Comparison of ENCODE assay signal across 21 cellular contexts in the genomic region with DNA sequence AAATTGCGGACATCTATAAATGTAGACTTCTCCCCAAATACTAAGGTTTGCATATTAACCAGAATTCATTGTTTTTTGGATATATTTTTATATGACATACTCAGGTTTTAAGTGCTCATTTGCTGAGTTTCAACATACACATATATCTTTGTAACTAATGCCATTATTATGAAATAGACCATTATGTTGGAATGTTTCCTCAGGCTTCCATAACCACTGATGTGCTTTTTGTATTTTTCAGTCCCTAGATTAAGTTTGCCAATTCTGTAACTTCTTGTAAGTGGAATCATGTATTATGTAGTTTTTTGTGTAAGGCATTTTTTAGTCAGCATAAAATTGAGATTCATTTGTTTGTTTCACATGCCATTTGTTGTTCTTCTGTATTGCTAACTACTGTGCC. TPM values are rescaled to one million over a fixed set of nuclear protein-coding genes. Genes with fewer than 3 reads are reported as not detected.
DNase-seq lines count a peak whose midpoint lies in the region; TF ChIP-seq lines count a peak whose summit lies in the region.
"Had no signal": no experiment of that assay in that cellular context is flagged by ENCODE, and none has a peak within 500 bp of the region (broad histone marks: within the 10 kb centered on the region; RNA-seq: fewer than 3 reads in every experiment).

No MANE protein-coding gene starts in this region.

- TF ChIP-seq CTCF in right atrium auricular region (IDR thresholded peaks at IDR 0.05) (no peak), GM13977 (IDR thresholded peaks at IDR 0.05; ENCODE audit: extremely low read depth, insufficient read depth, missing control alignments) (no peak)

- H3K27ac Mint-ChIP-seq in activated naive CD4-positive, alpha-beta T cell treated with anti-CD3 and anti-CD28 coated beads, Interleukin-2, amount 10 ng/mL, durations not matched to agents 7 days and 5 days = peak overlapping the region; percentile 7
- H3K27ac Mint-ChIP-seq: B cell; CD4-positive, CD25-positive, alpha-beta regulatory T cell had no signal

- no peaks in the 10 kb centered on the region for H3K27me3 Mint-ChIP-seq in activated naive CD4-positive, alpha-beta T cell treated with anti-CD3 and anti-CD28 coated beads, Interleukin-2, amount 10 ng/mL, durations not matched to agents 7 days and 5 days
- H3K27me3 Mint-ChIP-seq: B cell; CD4-positive, CD25-positive, alpha-beta regulatory T cell; CD8-positive, alpha-beta memory T cell had no signal

- no peaks in the 10 kb centered on the region for H3K9me3 ChIP-seq in right atrium auricular region
- H3K9me3 ChIP-seq: A549, HAP-1 had no signal

- H3K36me3 Mint-ChIP-seq in activated naive CD4-positive, alpha-beta T cell treated with anti-CD3 and anti-CD28 coated beads, Interleukin-2, amount 10 ng/mL, durations not matched to agents 7 days and 5 days = peaks cover 47% of the 10 kb centered on the region

- CTCF ChIA-PET in activated naive CD4-positive, alpha-beta T cell treated with anti-CD3 and anti-CD28 coated beads, Interleukin-2, amount 10 ng/mL, durations not matched to agents 7 days and 5 days (lab: Charles Lee) = no interaction called here

- H3K27me3 ChIP-seq in right atrium auricular region = no peaks in the 10 kb centered on the region
- H3K27me3 ChIP-seq: BLaER1 treated with 17β-estradiol and CSF1 and Interleukin-3, amounts not matched to agents 10 nM and 100 nM had no signal

- peaks cover 32% of the 10 kb centered on the region for H3K36me3 ChIP-seq in right atrium auricular region

- in situ Hi-C loops in GM13977 (cut with MboI; ENCODE audit: low pct_unique_long_range_greater_than_20kb, low sequenced_read_pairs, unreplicated experiment) = no loop called here

- H3K4me3 ChIP-seq in right atrium auricular region = no peak overlapping the region
- H3K4me3 ChIP-seq: A549; BLaER1 treated with 17β-estradiol and CSF1 and Interleukin-3, amounts not matched to agents 10 nM and 100 nM; GM12878; GM23248; HAP-1 had no signal

- no peak for DNase-seq in activated naive CD4-positive, alpha-beta T cell treated with anti-CD3 and anti-CD28 coated beads, Interleukin-2, amount 10 ng/mL, durations not matched to agents 7 days and 5 days
- DNase-seq in activated naive CD4-positive, alpha-beta T cell treated with Interleukin-2 at 50 U/mL for 16 hours = no peak
- DNase-seq in amniotic epithelial cell (ENCODE audit: low read depth) (peak; percentile 70), fibroblast of peridontal ligament (ENCODE audit: extremely low read depth) (peak; percentile 57), inferior parietal cortex (ENCODE audit: extremely low spot score) (no peak), right atrium auricular region (ENCODE audit: low spot score) (no peak), GM13977 (ENCODE audit: low spot score) (no peak)
- DNase-seq: CD4-positive, CD25-positive, alpha-beta regulatory T cell; CD8-positive, alpha-beta memory T cell; COR-L47; DMS 273 treated with DMSO at 0.1 percent for 48 hours; DMS53; DND-41; EL; GM23248 had no signal

- H3K4me1 Mint-ChIP-seq in activated naive CD4-positive, alpha-beta T cell treated with anti-CD3 and anti-CD28 coated beads, Interleukin-2, amount 10 ng/mL, durations not matched to agents 7 days and 5 days = peaks cover 10% of the 10 kb centered on the region

- no peaks in the 10 kb centered on the region for H3K9me3 Mint-ChIP-seq in activated naive CD4-positive, alpha-beta T cell treated with anti-CD3 and anti-CD28 coated beads, Interleukin-2, amount 10 ng/mL, durations not matched to agents 7 days and 5 days
- H3K9me3 Mint-ChIP-seq: CD8-positive, alpha-beta memory T cell had no signal

- H3K4me3 Mint-ChIP-seq in activated naive CD4-positive, alpha-beta T cell treated with anti-CD3 and anti-CD28 coated beads, Interleukin-2, amount 10 ng/mL, durations not matched to agents 7 days and 5 days = no peak overlapping the region
- H3K4me3 Mint-ChIP-seq: B cell; CD4-positive, CD25-positive, alpha-beta regulatory T cell; CD8-positive, alpha-beta memory T cell had no signal

- no peaks in the 10 kb centered on the region for H3K4me1 ChIP-seq in right atrium auricular region
- H3K4me1 ChIP-seq: A549; BLaER1 treated with 17β-estradiol and CSF1 and Interleukin-3, amounts not matched to agents 10 nM and 100 nM; HAP-1 had no signal

- H3K27ac ChIP-seq in right atrium auricular region = no peak overlapping the region
- H3K27ac ChIP-seq: 22Rv1; A549; BLaER1 treated with 17β-estradiol and CSF1 and Interleukin-3, amounts not matched to agents 10 nM and 100 nM; GM23248 had no signal

RNA-seq across cellular contexts. Expression of gene HSPA4, which starts 32.1 kb away (rescaled TPM):
- 10 to 100 TPM; 50.4 to 56.3 TPM for total RNA-seq in right atrium auricular region

RNA-seq across cellular contexts. Expression of gene ZCCHC10, which starts 57.6 kb away (rescaled TPM):
- total RNA-seq in right atrium auricular region = 10 to 100 TPM; 18.4 to 18.8 TPM

Comparison
In these comparisons a context has a peak if more than half of its experiments do, and no peak if none do; other contexts are left out.
1. DNase-seq: peak in amniotic epithelial cell (single experiment) and fibroblast of peridontal ligament (single experiment); none in activated naive CD4-positive, alpha-beta T cell treated with anti-CD3 and anti-CD28 coated beads, Interleukin-2, amount 10 ng/mL, durations not matched to agents 7 days and 5 days (single experiment), activated naive CD4-positive, alpha-beta T cell treated with Interleukin-2 at 50 U/mL for 16 hours (single experiment), inferior parietal cortex (single experiment), right atrium auricular region (single experiment) and GM13977 (single experiment).